21 cellular contexts compared by ENCODE assay signal in genomic region chr3:3119393-3119851, GRCh38. TPM values are rescaled to one million over a fixed set of nuclear protein-coding genes. Genes with fewer than 3 reads are reported as not detected.
A peak's percentile ranks its signal among the peaks of the same experiment; 100 is the strongest.
DNase-seq lines count a peak whose midpoint lies in the region; ATAC-seq and TF ChIP-seq lines count a peak whose summit lies in the region.
"Had no signal": no experiment of that assay in that cellular context is flagged by ENCODE, and none has a peak within 500 bp of the region (broad histone marks: within the 10 kb centered on the region; RNA-seq: fewer than 3 reads in every experiment).

No MANE protein-coding gene starts in this region.

- H3K27me3 ChIP-seq in SK-N-SH (ENCODE audit: insufficient read depth) = no peaks in the 10 kb centered on the region
- H3K27me3 ChIP-seq: SJCRH30 had no signal

- no peaks in the 10 kb centered on the region for H3F3A ChIP-seq in SK-N-SH (replicated peaks; ENCODE audit: insufficient read depth)

- H3K9ac ChIP-seq in SK-N-SH = no peak overlapping the region

- TF ChIP-seq EP300 in SK-N-SH (IDR thresholded peaks at IDR 0.05; ENCODE audit: borderline replicate concordance in 1 of 2, low read depth in 1 of 2, low read length in 1 of 2) = no peak

- no peaks in the 10 kb centered on the region for H3K36me3 Mint-ChIP-seq in natural killer cell treated with Interleukin-12 subunit alpha and Interleukin-12 subunit beta and Interleukin-15 and Interleukin-18, amount 100 ng/mL, for 72 hours
- H3K36me3 Mint-ChIP-seq: mesothelial cell of epicardium had no signal

- H3K4me3 ChIP-seq in SK-N-SH (ENCODE audit: low read depth in 2 of 2, low read length in 1 of 2) = no peak overlapping the region
- H3K4me3 ChIP-seq: SJCRH30 had no signal

- no peaks in the 10 kb centered on the region for H3K9me3 Mint-ChIP-seq in natural killer cell treated with Interleukin-12 subunit alpha and Interleukin-12 subunit beta and Interleukin-15 and Interleukin-18, amount 100 ng/mL, for 72 hours

- peak; percentile 40 for ATAC-seq in GM19351 (IDR thresholded peaks at IDR 0.05; ENCODE audit: unreplicated experiment)
- ATAC-seq in natural killer cell treated with Interleukin-12 subunit alpha and Interleukin-12 subunit beta and Interleukin-15 and Interleukin-18, amount 100 ng/mL, for 72 hours = peak; percentile 92 to 96
- ATAC-seq: HCT116 had no signal

- no peaks in the 10 kb centered on the region for H3K9me2 ChIP-seq in SK-N-SH

- no peak for TF ChIP-seq RAD21 in SK-N-SH (IDR thresholded peaks at IDR 0.05; ENCODE audit: low read length)

- H3K4me2 ChIP-seq in SK-N-SH = no peak overlapping the region

- H2AFZ ChIP-seq in SK-N-SH (ENCODE audit: low read depth) = no peak overlapping the region

- H3K36me3 ChIP-seq in SK-N-SH (replicated peaks in 1 of 2; ENCODE audit: control insufficient read depth in 1 of 2, insufficient read depth in 2 of 2, low read length in 1 of 2) = no peaks in the 10 kb centered on the region
- H3K36me3 ChIP-seq: SJCRH30 had no signal

- H3K27me3 Mint-ChIP-seq in natural killer cell treated with Interleukin-12 subunit alpha and Interleukin-12 subunit beta and Interleukin-15 and Interleukin-18, amount 100 ng/mL, for 72 hours = peaks cover 0 to 5% of the 10 kb centered on the region in 2 donors

- DNase-seq in activated CD4-positive, alpha-beta T cell treated with anti-CD3 and anti-CD28 coated beads, Interleukin-2, amount 50 U/mL, for 48 hours = peak; percentile 17 to 18
- DNase-seq in activated CD4-positive, alpha-beta T cell treated with anti-CD3 and anti-CD28 coated beads for 1 hour = no peak
- DNase-seq in SK-N-SH (peak; percentile 40), NCI-H2107 treated with DMSO at 0.1 percent for 48 hours (lab: John Stamatoyannopoulos, UW; ENCODE audit: unreplicated experiment) (no peak), SHP77 (lab: John Stamatoyannopoulos, UW) (no peak), SIG-M5 treated with dmso at 0.1 percent for 504 hours (lab: John Stamatoyannopoulos, UW; ENCODE audit: unreplicated experiment) (no peak)
- peak; percentile 77 for DNase-seq in natural killer cell treated with Interleukin-12 subunit alpha and Interleukin-12 subunit beta and Interleukin-15 and Interleukin-18, amount 100 ng/mL, for 72 hours (ENCODE audit: low spot score)
- DNase-seq: activated CD8-positive, alpha-beta memory T cell treated with anti-CD3 and anti-CD28 coated beads, Interleukin-2, amount 50 U/mL, for 48 hours; amygdala; COR-L47; GDM1; MV-4-11; NCI-H2107; nucleus accumbens; SJCRH30; stimulated activated naive CD4-positive, alpha-beta T cell treated with Interleukin-2 at 50 U/mL for 16 hours had no signal

- TF ChIP-seq CTCF in SK-N-SH (IDR thresholded peaks at IDR 0.05) = no peak

- peak overlapping the region; percentile 50 to 79 for H3K27ac Mint-ChIP-seq in natural killer cell treated with Interleukin-12 subunit alpha and Interleukin-12 subunit beta and Interleukin-15 and Interleukin-18, amount 100 ng/mL, for 72 hours
- H3K27ac Mint-ChIP-seq: mesothelial cell of epicardium had no signal

- H3K27ac ChIP-seq in SK-N-SH (ENCODE audit: low read depth in 2 of 2, low read length in 1 of 2) = no peak overlapping the region
- H3K27ac ChIP-seq: SJCRH30 had no signal

- POLR2A ChIA-PET in SK-N-SH (lab: Yijun Ruan, JAX) = no interaction called here

- H3K4me1 Mint-ChIP-seq in natural killer cell treated with Interleukin-12 subunit alpha and Interleukin-12 subunit beta and Interleukin-15 and Interleukin-18, amount 100 ng/mL, for 72 hours (ENCODE audit: low read depth in 2 of 2) = peaks cover 22 to 44% of the 10 kb centered on the region in 2 donors

- CTCF ChIA-PET in SK-N-SH (lab: Yijun Ruan, JAX) = no interaction called here

- peaks cover 0 to 6% of the 10 kb centered on the region in 2 experiments; a peak in 1 of 4 replicates for H3K4me1 ChIP-seq in SK-N-SH (ENCODE audit: control insufficient read depth in 1 of 2, insufficient read depth in 2 of 2, low read depth in 1 of 2, low read length in 1 of 2)
- H3K4me1 ChIP-seq: SJCRH30 had no signal

- H3K4me3 Mint-ChIP-seq in natural killer cell treated with Interleukin-12 subunit alpha and Interleukin-12 subunit beta and Interleukin-15 and Interleukin-18, amount 100 ng/mL, for 72 hours = peak overlapping the region; percentile 73
- H3K4me3 Mint-ChIP-seq: mesothelial cell of epicardium had no signal

- H4K20me1 ChIP-seq in SK-N-SH (ENCODE audit: insufficient read depth) = no peaks in the 10 kb centered on the region

- 28% methylated on average over 4 of the region's 4 CpGs for WGBS in SK-N-SH (ENCODE audit: low lambda C conversion rate)

- H3K79me2 ChIP-seq in SK-N-SH (ENCODE audit: insufficient read depth) = no peaks in the 10 kb centered on the region

- H3K9me3 ChIP-seq in SK-N-SH = no peaks in the 10 kb centered on the region
- H3K9me3 ChIP-seq: SJCRH30 had no signal

TF ChIP-seq in SK-N-SH, 30 proteins besides CTCF, POLR2A, EP300 and RAD21:
- TF ChIP-seq TCF12 (IDR thresholded peaks at IDR 0.05) = peak; percentile 41; the same call in 1 of the 2 replicates
- TF ChIP-seq JUND (IDR thresholded peaks at IDR 0.05) = no peak
TF ChIP-seq in SK-N-SH: peak in this region for 1.

RNA-seq across cellular contexts. Expression of gene TRNT1, which starts 7.3 kb away (rescaled TPM):
- polyA plus RNA-seq in SK-N-SH (2012; rRNA removed) = 7.4 and 11.1 TPM in 2 replicates
- 11.1 and 14.4 TPM in 2 replicates for polyA plus RNA-seq in SK-N-SH (2012; cell fraction: cytosol; rRNA removed)
- 14.9 and 22.4 TPM in 2 replicates for polyA plus RNA-seq in SK-N-SH (2012; cell fraction: nucleus; rRNA removed)
- total RNA-seq in natural killer cell treated with Interleukin-12 subunit alpha and Interleukin-12 subunit beta and Interleukin-15 and Interleukin-18, amount 100 ng/mL, for 72 hours = 10 to 100 TPM; 29.7 to 70.0 TPM

RNA-seq across cellular contexts. Expression of gene IL5RA, which starts 9.2 kb away (rescaled TPM):
- not detected in 2 replicates for polyA plus RNA-seq in SK-N-SH (2012; rRNA removed)
- 0.01 TPM in 1 of 2 replicates, not detected in the other for polyA plus RNA-seq in SK-N-SH (2012; cell fraction: cytosol; rRNA removed)
- polyA plus RNA-seq in SK-N-SH (2012; cell fraction: nucleus; rRNA removed) = not detected in 2 replicates
- 1 to 10 TPM in 1 of 2 donors, not detected in 1; 5.0 TPM for total RNA-seq in natural killer cell treated with Interleukin-12 subunit alpha and Interleukin-12 subunit beta and Interleukin-15 and Interleukin-18, amount 100 ng/mL, for 72 hours
- total RNA-seq: chondrocyte, mesothelial cell of epicardium, SJCRH30 had no signal
- polyA plus RNA-seq: keratinocyte had no signal

Comparison
In these comparisons a context has a peak if more than half of its experiments do, and no peak if none do; other contexts are left out.
1. DNase-seq: peak in activated CD4-positive, alpha-beta T cell treated with anti-CD3 and anti-CD28 coated beads, Interleukin-2, amount 50 U/mL, for 48 hours (2 of 2), SK-N-SH (single experiment) and natural killer cell treated with Interleukin-12 subunit alpha and Interleukin-12 subunit beta and Interleukin-15 and Interleukin-18, amount 100 ng/mL, for 72 hours (single experiment); none in activated CD4-positive, alpha-beta T cell treated with anti-CD3 and anti-CD28 coated beads for 1 hour (single experiment), NCI-H2107 treated with DMSO at 0.1 percent for 48 hours (single experiment), SHP77 (0 of 2) and SIG-M5 treated with dmso at 0.1 percent for 504 hours (single experiment).